Comparison of ENCODE assay signal across 12 cellular contexts in the genomic region with DNA sequence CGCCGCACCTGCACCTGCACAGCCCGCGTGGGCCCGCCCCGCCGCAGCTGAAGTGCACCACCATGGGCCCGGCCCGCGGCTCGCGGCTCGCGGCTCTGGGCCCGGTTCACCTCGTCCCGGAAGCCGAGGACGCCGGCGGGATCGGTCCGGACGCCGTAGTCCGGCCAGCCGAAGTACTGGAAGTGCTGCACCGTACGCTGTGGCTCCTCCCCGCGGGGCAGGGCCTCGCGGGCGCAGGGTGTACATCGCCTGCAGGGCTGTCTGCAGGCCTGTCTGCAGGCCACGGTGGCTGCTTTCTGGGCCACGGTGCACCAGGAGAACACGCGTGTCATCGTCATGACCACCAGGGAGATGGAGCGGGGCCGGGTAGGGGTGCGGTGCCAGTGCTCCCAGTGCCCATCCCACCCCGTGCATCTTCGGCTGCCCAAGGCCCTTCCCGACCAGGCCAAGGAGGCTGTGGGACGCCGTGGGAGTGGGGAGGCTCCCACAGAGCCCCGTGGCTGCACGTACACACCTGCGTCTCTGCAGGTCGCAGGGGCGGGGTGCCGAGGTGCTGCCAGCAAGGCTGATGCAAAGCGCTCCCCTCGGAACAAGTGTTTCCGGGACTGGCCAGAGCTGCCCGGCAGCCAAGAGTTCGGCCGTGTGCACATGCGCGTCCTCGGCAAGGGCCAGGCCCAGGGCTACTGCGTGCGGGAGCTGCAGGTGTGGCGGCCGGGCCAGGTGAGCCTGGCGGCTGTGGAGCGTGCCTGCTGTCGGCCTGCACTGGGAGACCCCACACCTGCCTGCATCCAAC. TPM values are rescaled to one million over a fixed set of nuclear protein-coding genes. Genes with fewer than 3 reads are reported as not detected.
DNase-seq lines count a peak whose midpoint lies in the region; ATAC-seq and TF ChIP-seq lines count a peak whose summit lies in the region.
"Had no signal": no experiment of that assay in that cellular context is flagged by ENCODE, and none has a peak within 500 bp of the region (broad histone marks: within the 10 kb centered on the region; RNA-seq: fewer than 3 reads in every experiment).

No MANE protein-coding gene starts in this region.

- TF ChIP-seq EP300 in upper lobe of left lung (IDR thresholded peaks at IDR 0.05): no peak

- H3K9me3 Mint-ChIP-seq in activated naive CD8-positive, alpha-beta T cell treated with anti-CD3 and anti-CD28 coated beads, Interleukin-2, amount 10 ng/mL, durations not matched to agents 7 days and 5 days: no peaks in the 10 kb centered on the region
- H3K9me3 Mint-ChIP-seq in activated naive CD8-positive, alpha-beta T cell treated with anti-CD3 and anti-CD28 coated beads, Interleukin-2, amount 50 U/mL, for 24 hours: no peaks in the 10 kb centered on the region

- DNase-seq in activated naive CD8-positive, alpha-beta T cell treated with anti-CD3 and anti-CD28 coated beads, Interleukin-2, amount 10 ng/mL, durations not matched to agents 7 days and 5 days: no peak
- no peak for DNase-seq in activated naive CD8-positive, alpha-beta T cell treated with anti-CD3 and anti-CD28 coated beads, Interleukin-2, amount 50 U/mL, for 24 hours
- DNase-seq in NCI-H526 treated with DMSO at 0.1 percent for 48 hours (lab: John Stamatoyannopoulos, UW): peak; percentile 62
- no peak for DNase-seq in esophagus squamous epithelium (lab: John Stamatoyannopoulos, UW)
- DNase-seq in upper lobe of left lung: peak; percentile 54 to 88
- no peak for DNase-seq in DMS 273 (lab: John Stamatoyannopoulos, UW; ENCODE audit: unreplicated experiment)
- DNase-seq: NCI-H345; Right ventricle myocardium superior; stimulated activated naive CD4-positive, alpha-beta T cell had no signal

- TF ChIP-seq CTCF in esophagus squamous epithelium (IDR thresholded peaks at IDR 0.05) (no peak), upper lobe of left lung (IDR thresholded peaks at IDR 0.05) (no peak)

- H3K4me3 Mint-ChIP-seq in activated naive CD8-positive, alpha-beta T cell treated with anti-CD3 and anti-CD28 coated beads, Interleukin-2, amount 10 ng/mL, durations not matched to agents 7 days and 5 days: peak overlapping the region; percentile 60
- H3K4me3 Mint-ChIP-seq in activated naive CD8-positive, alpha-beta T cell treated with anti-CD3 and anti-CD28 coated beads, Interleukin-2, amount 50 U/mL, for 24 hours: no peak overlapping the region

- intact Hi-C loops in esophagus squamous epithelium (cut with DNase I): no loop called here

- H3K27ac ChIP-seq in esophagus squamous epithelium: peak overlapping the region; percentile 78 to 89 (median 82)
- peak overlapping the region in 2 of 4 donors; percentile 12 to 80 for H3K27ac ChIP-seq in upper lobe of left lung

- TF ChIP-seq POLR2A in esophagus squamous epithelium (IDR thresholded peaks at IDR 0.05) (no peak), upper lobe of left lung (IDR thresholded peaks at IDR 0.05) (peak in 1 of 4 donors; percentile 19)

- peak overlapping the region; percentile 29 to 70 (median 48) for H3K4me3 ChIP-seq in esophagus squamous epithelium
- peak overlapping the region in 3 of 4 donors; percentile 49 to 66 (median 59) for H3K4me3 ChIP-seq in upper lobe of left lung

- H3K4me1 Mint-ChIP-seq in activated naive CD8-positive, alpha-beta T cell treated with anti-CD3 and anti-CD28 coated beads, Interleukin-2, amount 10 ng/mL, durations not matched to agents 7 days and 5 days: peaks cover 6% of the 10 kb centered on the region
- H3K4me1 Mint-ChIP-seq in activated naive CD8-positive, alpha-beta T cell treated with anti-CD3 and anti-CD28 coated beads, Interleukin-2, amount 50 U/mL, for 24 hours: peaks cover 28% of the 10 kb centered on the region

- WGBS in esophagus squamous epithelium, 2 donors: 64 to 81% methylated on average over 8 to 12 of the region's 70 CpGs
- 90 to 92% methylated on average over 29 to 55 of the region's 70 CpGs for WGBS in upper lobe of left lung, 2 donors

- POLR2A ChIA-PET in activated naive CD8-positive, alpha-beta T cell treated with anti-CD3 and anti-CD28 coated beads, Interleukin-2, amount 10 ng/mL, durations not matched to agents 7 days and 5 days (lab: Charles Lee): interaction anchor here (1.0 to 1.5 kb wide), 2 partner anchors 54 to 70 kb away, joined by 3 to 6 read pairs; a partner anchor contains a TSS

- H3K9me3 ChIP-seq in esophagus squamous epithelium (no peaks in the 10 kb centered on the region), upper lobe of left lung (no peaks in the 10 kb centered on the region)

- H3K36me3 Mint-ChIP-seq in activated naive CD8-positive, alpha-beta T cell treated with anti-CD3 and anti-CD28 coated beads, Interleukin-2, amount 10 ng/mL, durations not matched to agents 7 days and 5 days: no peaks in the 10 kb centered on the region
- H3K36me3 Mint-ChIP-seq in activated naive CD8-positive, alpha-beta T cell treated with anti-CD3 and anti-CD28 coated beads, Interleukin-2, amount 50 U/mL, for 24 hours (ENCODE audit: low read depth): no peaks in the 10 kb centered on the region

- no peaks in the 10 kb centered on the region for H3K27me3 Mint-ChIP-seq in activated naive CD8-positive, alpha-beta T cell treated with anti-CD3 and anti-CD28 coated beads, Interleukin-2, amount 10 ng/mL, durations not matched to agents 7 days and 5 days
- H3K27me3 Mint-ChIP-seq in activated naive CD8-positive, alpha-beta T cell treated with anti-CD3 and anti-CD28 coated beads, Interleukin-2, amount 50 U/mL, for 24 hours: peaks cover 2% of the 10 kb centered on the region

- H3K36me3 ChIP-seq in esophagus squamous epithelium: no peaks in the 10 kb centered on the region
- no peaks in the 10 kb centered on the region for H3K36me3 ChIP-seq in upper lobe of left lung

- H3K4me1 ChIP-seq in esophagus squamous epithelium: peaks cover 24 to 60% (median 25%) of the 10 kb centered on the region in 3 donors
- peaks cover 18 to 39% (median 27%) of the 10 kb centered on the region in 4 donors for H3K4me1 ChIP-seq in upper lobe of left lung

- peaks cover 0 to 89% (median 8%) of the 10 kb centered on the region in 4 donors for H3K27me3 ChIP-seq in esophagus squamous epithelium
- H3K27me3 ChIP-seq in upper lobe of left lung: peaks cover 0 to 40% (median 10%) of the 10 kb centered on the region in 4 donors

- no peak overlapping the region for H3K27ac Mint-ChIP-seq in activated naive CD8-positive, alpha-beta T cell treated with anti-CD3 and anti-CD28 coated beads, Interleukin-2, amount 10 ng/mL, durations not matched to agents 7 days and 5 days
- no peak overlapping the region for H3K27ac Mint-ChIP-seq in activated naive CD8-positive, alpha-beta T cell treated with anti-CD3 and anti-CD28 coated beads, Interleukin-2, amount 50 U/mL, for 24 hours

- no peak for ATAC-seq in activated naive CD8-positive, alpha-beta T cell treated with anti-CD3 and anti-CD28 coated beads, Interleukin-2, amount 10 ng/mL, durations not matched to agents 7 days and 5 days (ENCODE audit: low read depth)
- no peak for ATAC-seq in activated naive CD8-positive, alpha-beta T cell treated with anti-CD3 and anti-CD28 coated beads, Interleukin-2, amount 50 U/mL, for 24 hours
- ATAC-seq in upper lobe of left lung (ENCODE audit: low FRiP score in 2 of 2) (peak in 1 of 2 donors; percentile 23), HG02623 (IDR thresholded peaks at IDR 0.05; ENCODE audit: unreplicated experiment) (no peak), GM18870 (IDR thresholded peaks at IDR 0.05; ENCODE audit: unreplicated experiment) (no peak)

RNA-seq across cellular contexts. Expression of a gene that starts 6.6 kb away (rescaled TPM):
- total RNA-seq in activated naive CD8-positive, alpha-beta T cell treated with anti-CD3 and anti-CD28 coated beads, Interleukin-2, amount 10 ng/mL, durations not matched to agents 7 days and 5 days: not detected
- total RNA-seq in esophagus squamous epithelium (10 to 100 TPM; 11.8 to 25.3 (median 12.3) TPM), upper lobe of left lung (1 to 10 TPM; 1.0 to 2.4 (median 1.8) TPM)
- total RNA-seq: posterior vena cava, Right ventricle myocardium superior had no signal

RNA-seq across cellular contexts. Expression of a gene that starts 47.6 kb away (rescaled TPM):
- total RNA-seq in activated naive CD8-positive, alpha-beta T cell treated with anti-CD3 and anti-CD28 coated beads, Interleukin-2, amount 10 ng/mL, durations not matched to agents 7 days and 5 days: 10 to 100 TPM; 18.8 to 19.3 TPM
- total RNA-seq in esophagus squamous epithelium: 10 to 100 TPM; 20.0 to 35.8 (median 32.0) TPM
- 100 to 1,000 TPM in 5 of 6 donors, 10 to 100 TPM in 1; 91.0 to 316 (median 157) TPM for total RNA-seq in upper lobe of left lung

RNA-seq across cellular contexts. Expression of a gene that starts 48.4 kb away (rescaled TPM):
- 10 to 100 TPM; 22.7 to 23.0 TPM for total RNA-seq in activated naive CD8-positive, alpha-beta T cell treated with anti-CD3 and anti-CD28 coated beads, Interleukin-2, amount 10 ng/mL, durations not matched to agents 7 days and 5 days
- 10 to 100 TPM in 3 of 4 donors, 1 to 10 TPM in 1; 6.9 to 19.6 (median 14.7) TPM for total RNA-seq in esophagus squamous epithelium
- total RNA-seq in upper lobe of left lung: 10 to 100 TPM in 5 of 6 donors, 1 to 10 TPM in 1; 5.7 to 34.6 (median 15.2) TPM

RNA-seq across cellular contexts. Expression of a gene that starts 54.2 kb away (rescaled TPM):
- total RNA-seq in activated naive CD8-positive, alpha-beta T cell treated with anti-CD3 and anti-CD28 coated beads, Interleukin-2, amount 10 ng/mL, durations not matched to agents 7 days and 5 days: 100 to 1,000 TPM; 425 to 457 TPM
- 10 to 100 TPM in 2 of 4 donors, 1 to 10 TPM in 2; 7.2 to 44.3 (median 10.3) TPM for total RNA-seq in esophagus squamous epithelium
- 100 to 1,000 TPM in 2 of 6 donors, 10 to 100 TPM in 4; 32.5 to 180 (median 63.8) TPM for total RNA-seq in upper lobe of left lung

Comparison
In these comparisons a context has a peak if more than half of its experiments do, and no peak if none do; other contexts are left out.
1. DNase-seq: peak in NCI-H526 treated with DMSO at 0.1 percent for 48 hours (single experiment) and upper lobe of left lung (2 of 2); none in activated naive CD8-positive, alpha-beta T cell treated with anti-CD3 and anti-CD28 coated beads, Interleukin-2, amount 10 ng/mL, durations not matched to agents 7 days and 5 days (single experiment), activated naive CD8-positive, alpha-beta T cell treated with anti-CD3 and anti-CD28 coated beads, Interleukin-2, amount 50 U/mL, for 24 hours (single experiment), esophagus squamous epithelium (single experiment) and DMS 273 (single experiment).